8 cellular contexts compared by ENCODE assay signal in genomic region chr7:152463714-152464311, GRCh38. TPM values are rescaled to one million over a fixed set of nuclear protein-coding genes. Genes with fewer than 3 reads are reported as not detected.
DNase-seq lines count a peak whose midpoint lies in the region; ATAC-seq lines count a peak whose summit lies in the region.

No MANE protein-coding gene starts in this region.

- H3K4me1 ChIP-seq in mesenchymal stem cell (ENCODE audit: control insufficient read depth, insufficient read depth, low read depth, low read length) = peaks cover 6% of the 10 kb centered on the region

- no peaks in the 10 kb centered on the region for H3K9me3 Mint-ChIP-seq in effector memory CD8-positive, alpha-beta T cell

- H3K23ac ChIP-seq in mesenchymal stem cell (ENCODE audit: low read length in 2 of 2) = no peak overlapping the region

- peak overlapping the region; percentile 100 for H2BK5ac ChIP-seq in mesenchymal stem cell (ENCODE audit: low read depth, low read length, poor library complexity, severe bottlenecking)

- no peak overlapping the region for H2AK5ac ChIP-seq in mesenchymal stem cell (ENCODE audit: low read length, severe bottlenecking)

- peak overlapping the region; percentile 99 for H2BK120ac ChIP-seq in mesenchymal stem cell (ENCODE audit: low read depth, low read length)

- H4K91ac ChIP-seq in mesenchymal stem cell (ENCODE audit: low read length) = peak overlapping the region; percentile 95

- peak overlapping the region; percentile 88 to 90 for H3K4me3 Mint-ChIP-seq in effector memory CD8-positive, alpha-beta T cell

- peak; percentile 92 for DNase-seq in COLO829 (ENCODE audit: low spot score)
- peak; percentile 100 for DNase-seq in HT-29 (ENCODE audit: low spot score)
- peak; percentile 100 for DNase-seq in NK-92 treated with Interleukin-12 subunit alpha and Interleukin-12 subunit beta, amount 100 ng/mL, for 24 hours (lab: John Stamatoyannopoulos, UW)
- DNase-seq in activated CD8-positive, alpha-beta memory T cell treated with anti-CD3 and anti-CD28 coated beads for 48 hours (ENCODE audit: low read depth in 2 of 3, low spot score in 2 of 3) = peak; percentile 96 to 100 (median 99)
- DNase-seq in effector memory CD8-positive, alpha-beta T cell = peak; percentile 99 to 100 (median 100)
- DNase-seq in mesenchymal stem cell = peak; percentile 99
- peak; percentile 100 for DNase-seq in stimulated activated CD8-positive, alpha-beta memory T cell treated with anti-CD3 and anti-CD28 coated beads, Interleukin-12 subunit alpha, Interleukin-12 subunit beta, amount 100 ng/mL, for 24 hours (ENCODE audit: extremely low read depth)

- peak overlapping the region; percentile 32 for H3K27ac ChIP-seq in mesenchymal stem cell (ENCODE audit: low read length, poor library complexity, severe bottlenecking)

- H3K18ac ChIP-seq in mesenchymal stem cell (ENCODE audit: low read depth in 1 of 2, low read length in 2 of 2) = peak overlapping the region; percentile 98 to 99

- peak overlapping the region; percentile 81 to 89 for H3K4me3 ChIP-seq in mesenchymal stem cell (ENCODE audit: insufficient read depth in 1 of 2, low read depth in 1 of 2, low read length in 2 of 2)

- peak; percentile 91 for ATAC-seq in GM21360 (IDR thresholded peaks at IDR 0.05; ENCODE audit: unreplicated experiment)
- peak; percentile 86 for ATAC-seq in effector memory CD8-positive, alpha-beta T cell (replicated peaks)

- no peaks in the 10 kb centered on the region for H3K27me3 ChIP-seq in mesenchymal stem cell (ENCODE audit: control insufficient read depth in 1 of 2, insufficient read depth in 1 of 2, low read length in 2 of 2)

- peak overlapping the region in 1 of 2 experiments; percentile 87 for H3K14ac ChIP-seq in mesenchymal stem cell (ENCODE audit: low read length in 2 of 2)

- H3K79me1 ChIP-seq in mesenchymal stem cell (replicated peaks; ENCODE audit: low read length, poor library complexity, severe bottlenecking) = peaks cover 6% of the 10 kb centered on the region

- peak overlapping the region in 1 of 2 experiments; percentile 37 for H2BK12ac ChIP-seq in mesenchymal stem cell (ENCODE audit: low read length in 2 of 2)

- no peaks in the 10 kb centered on the region for H3K36me3 ChIP-seq in mesenchymal stem cell (ENCODE audit: control insufficient read depth in 1 of 2, insufficient read depth in 2 of 2, low read depth in 1 of 2, low read length in 2 of 2)

- H3K27ac Mint-ChIP-seq in effector memory CD8-positive, alpha-beta T cell = peak overlapping the region; percentile 81 to 91

- peak overlapping the region; percentile 86 for H3K9ac ChIP-seq in mesenchymal stem cell (ENCODE audit: low read length)

- H3K4ac ChIP-seq in mesenchymal stem cell (ENCODE audit: low read depth in 1 of 2, low read length in 2 of 2) = peak overlapping the region; percentile 95 to 98

- H3K36me3 Mint-ChIP-seq in effector memory CD8-positive, alpha-beta T cell (ENCODE audit: insufficient read depth) = peaks cover 13% of the 10 kb centered on the region

- H3K27me3 Mint-ChIP-seq in effector memory CD8-positive, alpha-beta T cell = no peaks in the 10 kb centered on the region

- peak overlapping the region; percentile 88 for H2AFZ ChIP-seq in mesenchymal stem cell (ENCODE audit: low read depth, low read length)

- H3K9me3 ChIP-seq in mesenchymal stem cell (ENCODE audit: control insufficient read depth, low read length) = no peaks in the 10 kb centered on the region

- WGBS in mesenchymal stem cell = 0% methylated on average over 34 of the region's 70 CpGs

- peaks cover 6 to 7% of the 10 kb centered on the region in 2 donors for H3K4me1 Mint-ChIP-seq in effector memory CD8-positive, alpha-beta T cell (ENCODE audit: low read depth in 2 of 2)

- H4K8ac ChIP-seq in mesenchymal stem cell (ENCODE audit: low read length) = peak overlapping the region; percentile 89

- peak overlapping the region; percentile 75 for H3K4me2 ChIP-seq in mesenchymal stem cell (ENCODE audit: low read length, poor library complexity, severe bottlenecking)

- H2BK15ac ChIP-seq in mesenchymal stem cell (ENCODE audit: low read depth, poor library complexity, severe bottlenecking) = peak overlapping the region; percentile 99

RNA-seq across cellular contexts. Expression of gene KMT2C, which starts 28.0 kb away (rescaled TPM):
- total RNA-seq in HT-29 (2014; rRNA removed; shearing (Covaris generic)) = 25.4 and 35.0 TPM in 2 replicates
- 7.0 TPM for polyA plus RNA-seq in mesenchymal stem cell (2013, experiment 1 of 2)
- polyA plus RNA-seq in mesenchymal stem cell (2013, experiment 2 of 2) = 7.0 TPM

Comparison
In these comparisons a context has a peak if more than half of its experiments do, and no peak if none do; other contexts are left out.
1. Peak in every context shown above with its lines: DNase-seq, ATAC-seq, H3K4me3 ChIP-seq and H3K27ac ChIP-seq.